Comparison of ENCODE assay signal across 22 cellular contexts in the genomic region with DNA sequence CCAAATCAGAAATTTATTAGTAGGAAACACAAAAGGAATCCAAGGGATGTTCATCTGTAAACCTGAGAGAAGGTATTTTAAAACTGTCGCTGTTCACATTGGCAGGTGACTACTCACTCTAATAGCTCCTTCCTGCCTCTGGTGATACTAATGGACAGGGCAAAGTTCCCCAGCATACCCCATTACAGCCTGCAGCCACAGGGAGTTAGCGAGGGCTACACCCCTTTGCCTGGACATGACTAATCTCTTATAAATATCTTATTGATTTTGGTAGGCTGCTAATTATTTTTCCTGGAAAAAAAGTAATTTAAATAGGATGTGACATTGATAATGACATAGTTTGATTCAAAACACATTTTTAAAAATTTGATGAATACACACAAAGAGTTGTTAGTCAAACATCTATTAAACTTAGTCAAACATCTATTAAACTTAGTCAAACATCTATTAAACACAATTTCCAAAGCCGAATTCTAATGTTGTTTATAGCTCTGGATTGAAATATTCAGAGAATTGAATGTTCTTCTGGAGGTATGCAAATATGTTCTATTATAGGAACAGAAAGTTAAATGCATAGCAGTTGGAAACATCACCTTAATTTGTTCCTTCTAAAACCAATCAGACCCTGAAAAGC.
DNase-seq lines count a peak whose midpoint lies in the region; ATAC-seq and TF ChIP-seq lines count a peak whose summit lies in the region.
"Had no signal": no experiment of that assay in that cellular context is flagged by ENCODE, and none has a peak within 500 bp of the region (broad histone marks: within the 10 kb centered on the region; RNA-seq: fewer than 3 reads in every experiment).

No MANE protein-coding gene starts in this region.

- H3K79me2 ChIP-seq in PC-3 (ENCODE audit: low read length) = no peaks in the 10 kb centered on the region

- H4K20me1 ChIP-seq in PC-3 (ENCODE audit: low read length) = no peaks in the 10 kb centered on the region; the same call in 1 of the 2 replicates
- H4K20me1 ChIP-seq: BLaER1 had no signal

- H3K27me3 ChIP-seq in PC-3 (ENCODE audit: low read length) (no peaks in the 10 kb centered on the region), MG63 (no peaks in the 10 kb centered on the region)
- H3K27me3 ChIP-seq: BLaER1, SJSA1 had no signal

- intact Hi-C loops in PC-3 (cut with micrococcal nuclease) = loop anchor here (2.0 kb wide), 1 partner anchor 82 kb away; a partner anchor contains a TSS

- H3F3A ChIP-seq in PC-3 (ENCODE audit: low read length, unreplicated experiment) = no peaks in the 10 kb centered on the region

- H3K9me2 ChIP-seq in PC-3 (replicated peaks; ENCODE audit: low read length) = no peaks in the 10 kb centered on the region

- H3K4me1 ChIP-seq in PC-3 (ENCODE audit: insufficient read depth, low read length) = peaks cover 17% of the 10 kb centered on the region
- H3K4me1 ChIP-seq: SJSA1 had no signal

- H3K4me2 ChIP-seq in PC-3 (ENCODE audit: low read length) = peak overlapping the region; percentile 34
- H3K4me2 ChIP-seq: BLaER1, PC-9 had no signal

- DNase-seq in NCI-H82 treated with DMSO at 0.1 percent for 48 hours (lab: John Stamatoyannopoulos, UW; ENCODE audit: unreplicated experiment) (peak; percentile 55), NCI-H82 (lab: John Stamatoyannopoulos, UW) (no peak), PC-3 (peak; percentile 43), mucosa of gallbladder (ENCODE audit: low spot score) (peak; percentile 41), MG63 (no peak), hepatic stellate cell (ENCODE audit: low spot score) (no peak), RKO (ENCODE audit: low spot score) (no peak)
- DNase-seq: CD4-positive, alpha-beta T cell; DMS53; NCI-H1092 treated with DMSO at 0.1 percent for 48 hours; NCI-H1694 treated with DMSO at 0.1 percent for 48 hours; NCI-H2081; NCI-H2227 treated with DMSO at 0.1 percent for 48 hours; NCI-H526 treated with DMSO at 0.1 percent for 48 hours; NK-92 treated with Interleukin-12 subunit alpha and Interleukin-12 subunit beta, amount 100 ng/mL, for 24 hours; PC-9; Right ventricle myocardium superior; RPMI8226 had no signal

- ATAC-seq in PC-3 (peak; percentile 95), GM18873 (IDR thresholded peaks at IDR 0.05; ENCODE audit: low FRiP score, unreplicated experiment) (no peak)
- ATAC-seq: HCT116 had no signal

- BruUV-seq in PC-3 (replicated peaks; lab: Mats Ljungman, UMichigan) = no TSS peak

- H2AFZ ChIP-seq in PC-3 (ENCODE audit: low read length) = no peak overlapping the region
- H2AFZ ChIP-seq: PC-9 had no signal

- no peak overlapping the region for H3K9ac ChIP-seq in PC-3 (ENCODE audit: low read length)
- H3K9ac ChIP-seq: BLaER1 had no signal

- POLR2A ChIA-PET in PC-3 (lab: Charles Lee; ENCODE audit: unreplicated experiment) = interaction anchor here (0.5 kb wide), 2 partner anchors 23 to 45 kb away, joined by 3 to 6 read pairs; no protein-coding TSS in a partner anchor

- H3K4me3 ChIP-seq in PC-3 (ENCODE audit: low read length) (no peak overlapping the region), MG63 (no peak overlapping the region)
- H3K4me3 ChIP-seq: BLaER1, PC-9, SJSA1 had no signal

- no peak for TF ChIP-seq CTCF in PC-3 (conservative IDR thresholded peaks at IDR 0.05; ENCODE audit: low read depth, low read length)

- peak overlapping the region; percentile 77 for H3K27ac ChIP-seq in PC-3 (ENCODE audit: low read length)
- H3K27ac ChIP-seq: BLaER1, PC-9, SJSA1 had no signal

- CTCF ChIA-PET in PC-3 (lab: Charles Lee) = no interaction called here

- H3K9me3 ChIP-seq in PC-3 (ENCODE audit: low read length) = no peaks in the 10 kb centered on the region
- peaks cover 2% of the 10 kb centered on the region; the same call in 1 of the 2 replicates for H3K9me3 ChIP-seq in MG63

- H3K36me3 ChIP-seq in PC-3 (ENCODE audit: low read depth, low read length) (peaks cover 56% of the 10 kb centered on the region), MG63 (peaks cover 40% of the 10 kb centered on the region)

Comparison
In these comparisons a context has a peak if more than half of its experiments do, and no peak if none do; other contexts are left out.
1. DNase-seq: peak in NCI-H82 treated with DMSO at 0.1 percent for 48 hours (single experiment), PC-3 (single experiment) and mucosa of gallbladder (single experiment); none in NCI-H82 (single experiment), MG63 (single experiment), hepatic stellate cell (single experiment) and RKO (single experiment).